In genomic region chr2:11802782-11803191, GRCh38 we compare ENCODE assay signal across 1 cellular context.
TF ChIP-seq lines count a peak whose summit lies in the region.

No MANE protein-coding gene starts in this region.

TF ChIP-seq in K562, 482 proteins besides CTCF, POLR2A, EP300 and RAD21 (continued from another document):
- TF ChIP-seq, protein P1, sequence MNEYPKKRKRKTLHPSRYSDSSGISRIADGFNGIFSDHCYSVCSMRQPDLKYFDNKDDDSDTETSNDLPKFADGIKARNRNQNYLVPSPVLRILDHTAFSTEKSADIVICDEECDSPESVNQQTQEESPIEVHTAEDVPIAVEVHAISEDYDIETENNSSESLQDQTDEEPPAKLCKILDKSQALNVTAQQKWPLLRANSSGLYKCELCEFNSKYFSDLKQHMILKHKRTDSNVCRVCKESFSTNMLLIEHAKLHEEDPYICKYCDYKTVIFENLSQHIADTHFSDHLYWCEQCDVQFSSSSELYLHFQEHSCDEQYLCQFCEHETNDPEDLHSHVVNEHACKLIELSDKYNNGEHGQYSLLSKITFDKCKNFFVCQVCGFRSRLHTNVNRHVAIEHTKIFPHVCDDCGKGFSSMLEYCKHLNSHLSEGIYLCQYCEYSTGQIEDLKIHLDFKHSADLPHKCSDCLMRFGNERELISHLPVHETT (CRISPR knock-in tag; conservative IDR thresholded peaks at IDR 0.05 in 1 of 2, IDR thresholded peaks at IDR 0.05 in 1 of 2), result no peak
- TF ChIP-seq, protein P2, sequence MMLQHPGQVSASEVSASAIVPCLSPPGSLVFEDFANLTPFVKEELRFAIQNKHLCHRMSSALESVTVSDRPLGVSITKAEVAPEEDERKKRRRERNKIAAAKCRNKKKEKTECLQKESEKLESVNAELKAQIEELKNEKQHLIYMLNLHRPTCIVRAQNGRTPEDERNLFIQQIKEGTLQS (IDR thresholded peaks at IDR 0.05), result peak; percentile 77
- TF ChIP-seq, protein P2 (CRISPR knock-in tag; conservative IDR thresholded peaks at IDR 0.05), result no peak
- TF ChIP-seq JUND (IDR thresholded peaks at IDR 0.05; ENCODE audit: borderline replicate concordance, low read depth, low read length) (peak; percentile 20; the same call in 1 of the 2 replicates), JUND (tag; IDR thresholded peaks at IDR 0.05; ENCODE audit: borderline replicate concordance, low read depth, low read length) (no peak), IFI16 (CRISPR knock-in tag; IDR thresholded peaks at IDR 0.05) (no peak), CBX5 (IDR thresholded peaks at IDR 0.05; ENCODE audit: borderline replicate concordance, low read depth) (no peak), SRSF7 (optimal IDR thresholded peaks at IDR 0.05; ENCODE audit: low read depth, low read length) (no peak), ZNF79 (CRISPR knock-in tag; IDR thresholded peaks at IDR 0.05; ENCODE audit: low read depth) (no peak)
